1 cellular context compared by ENCODE assay signal in genomic region chr7:106776618-106777347, GRCh38.
TF ChIP-seq lines count a peak whose summit lies in the region.

No MANE protein-coding gene starts in this region.

TF ChIP-seq in K562, 482 proteins besides CTCF, POLR2A, EP300 and RAD21 (continued from another document and continues in another):
- no peak for TF ChIP-seq THAP12 (CRISPR knock-in tag; IDR thresholded peaks at IDR 0.05)
- no peak for TF ChIP-seq DMBX1 (CRISPR knock-in tag; IDR thresholded peaks at IDR 0.05; ENCODE audit: borderline replicate concordance)
- TF ChIP-seq FOXK1 (CRISPR knock-in tag; IDR thresholded peaks at IDR 0.05; ENCODE audit: borderline replicate concordance) = no peak
- peak in 1 of 2 experiments; percentile 56; a peak in 1 of 4 replicates for TF ChIP-seq TRIM24 (IDR thresholded peaks at IDR 0.05)
- TF ChIP-seq ZNF436 (CRISPR knock-in tag; IDR thresholded peaks at IDR 0.05) = no peak
- TF ChIP-seq OTX1 (CRISPR knock-in tag; IDR thresholded peaks at IDR 0.05) = peak; percentile 84; the same call in 1 of the 2 replicates
- no peak for TF ChIP-seq NCOR1 (IDR thresholded peaks at IDR 0.05)
- TF ChIP-seq BRCA1 (IDR thresholded peaks at IDR 0.05) = no peak
- no peak for TF ChIP-seq BRCA1 (CRISPR knock-in tag; IDR thresholded peaks at IDR 0.05)
- TF ChIP-seq SFPQ (IDR thresholded peaks at IDR 0.05; ENCODE audit: low read depth, low read length) = no peak
- TF ChIP-seq ZBED1 (IDR thresholded peaks at IDR 0.05) = no peak
- TF ChIP-seq TEAD4 (IDR thresholded peaks at IDR 0.05; ENCODE audit: low read length) = no peak
- no peak for TF ChIP-seq TEAD4 (CRISPR knock-in tag; IDR thresholded peaks at IDR 0.05; ENCODE audit: borderline replicate concordance)
- TF ChIP-seq ZNF511 (CRISPR knock-in tag; IDR thresholded peaks at IDR 0.05) = peak; percentile 65; the same call in 1 of the 2 replicates
- TF ChIP-seq LEF1 (IDR thresholded peaks at IDR 0.05) = no peak
- TF ChIP-seq PREB (CRISPR knock-in tag; IDR thresholded peaks at IDR 0.05) = no peak
- TF ChIP-seq ZNF124 (CRISPR knock-in tag; IDR thresholded peaks at IDR 0.05) = no peak
- no peak for TF ChIP-seq NR2C1 (IDR thresholded peaks at IDR 0.05)
- TF ChIP-seq NR2C1 (tag; IDR thresholded peaks at IDR 0.05) = no peak
- TF ChIP-seq ELF1 (tag; IDR thresholded peaks at IDR 0.05) = no peak
- TF ChIP-seq HDAC2 (IDR thresholded peaks at IDR 0.05) = no peak
- no peak for TF ChIP-seq POLR3A (IDR thresholded peaks at IDR 0.05; ENCODE audit: borderline replicate concordance, extremely low read depth, insufficient read depth, insufficient read length)
- TF ChIP-seq CHD4 (IDR thresholded peaks at IDR 0.05; ENCODE audit: insufficient read depth, insufficient replicate concordance, low read depth, low read length, poor library complexity, severe bottlenecking) = no peak
- TF ChIP-seq ZNF644 (tag; IDR thresholded peaks at IDR 0.05; ENCODE audit: low read depth) = no peak
- TF ChIP-seq HINFP (tag; conservative IDR thresholded peaks at IDR 0.05; ENCODE audit: low read depth) = no peak
- no peak for TF ChIP-seq ZNF140 (CRISPR knock-in tag; IDR thresholded peaks at IDR 0.05)
- TF ChIP-seq MIER1 (IDR thresholded peaks at IDR 0.05; ENCODE audit: low read depth) = no peak
- TF ChIP-seq NRF1 (conservative IDR thresholded peaks at IDR 0.05 in 1 of 2, IDR thresholded peaks at IDR 0.05 in 1 of 2) = peak in 1 of 2 experiments; percentile 25; a peak in 1 of 4 replicates
- TF ChIP-seq NFXL1 (CRISPR knock-in tag; IDR thresholded peaks at IDR 0.05) = no peak
- TF ChIP-seq ARID2 (IDR thresholded peaks at IDR 0.05) = peak; percentile 37; the same call in 1 of the 2 replicates
- TF ChIP-seq BRF2 (IDR thresholded peaks at IDR 0.05; ENCODE audit: borderline replicate concordance, insufficient read depth, insufficient read length) = no peak
- TF ChIP-seq ZNF77 (CRISPR knock-in tag; IDR thresholded peaks at IDR 0.05) = no peak
- no peak for TF ChIP-seq RHOXF2B (CRISPR knock-in tag; conservative IDR thresholded peaks at IDR 0.05)
- TF ChIP-seq RERE (CRISPR knock-in tag; IDR thresholded peaks at IDR 0.05; ENCODE audit: borderline replicate concordance) = no peak
- TF ChIP-seq SNRNP70 (optimal IDR thresholded peaks at IDR 0.05; ENCODE audit: low read depth, low read length) = no peak
- TF ChIP-seq TGIF2 (CRISPR knock-in tag; IDR thresholded peaks at IDR 0.05) = 0 out of 2 replicates have a peak, but pooled peaks have one; percentile 18
- TF ChIP-seq NR4A1 (CRISPR knock-in tag; IDR thresholded peaks at IDR 0.05) = no peak
- no peak for TF ChIP-seq NR4A1 (tag; IDR thresholded peaks at IDR 0.05)
- no peak for TF ChIP-seq MAZ (CRISPR knock-in tag; conservative IDR thresholded peaks at IDR 0.05 in 1 of 2, IDR thresholded peaks at IDR 0.05 in 1 of 2)
- peak; percentile 15 for TF ChIP-seq POLR2B (IDR thresholded peaks at IDR 0.05; ENCODE audit: low read depth, partially characterized antibody)
- TF ChIP-seq PRMT5 (CRISPR knock-in tag; IDR thresholded peaks at IDR 0.05) = no peak
- peak; percentile 50; the same call in 1 of the 2 replicates for TF ChIP-seq NR2C2 (CRISPR knock-in tag; IDR thresholded peaks at IDR 0.05)
- no peak for TF ChIP-seq NR2C2 (tag; IDR thresholded peaks at IDR 0.05)
- TF ChIP-seq SMARCB1 (IDR thresholded peaks at IDR 0.05; ENCODE audit: insufficient read length, low read depth) = no peak
- no peak for TF ChIP-seq COPS2 (conservative IDR thresholded peaks at IDR 0.05)
- no peak for TF ChIP-seq PHTF2 (CRISPR knock-in tag; IDR thresholded peaks at IDR 0.05)
- peak; percentile 98 for TF ChIP-seq ZBTB33 (CRISPR knock-in tag; IDR thresholded peaks at IDR 0.05)
- no peak for TF ChIP-seq RAD51 (IDR thresholded peaks at IDR 0.05; ENCODE audit: borderline replicate concordance, low read depth)
- TF ChIP-seq TOE1 (IDR thresholded peaks at IDR 0.05; ENCODE audit: borderline replicate concordance) = no peak
- peak; percentile 64; the same call in 1 of the 2 replicates for TF ChIP-seq TOE1 (CRISPR knock-in tag; IDR thresholded peaks at IDR 0.05; ENCODE audit: borderline replicate concordance, low read depth)
- no peak for TF ChIP-seq CREB3L1 (IDR thresholded peaks at IDR 0.05; ENCODE audit: borderline replicate concordance, low read depth)
